12 cellular contexts compared by ENCODE assay signal in genomic region chr3:129624347-129625070, GRCh38. TPM values are rescaled to one million over a fixed set of nuclear protein-coding genes. Genes with fewer than 3 reads are reported as not detected.
DNase-seq lines count a peak whose midpoint lies in the region; ATAC-seq, FAIRE-seq and TF ChIP-seq lines count a peak whose summit lies in the region.
"Had no signal": no experiment of that assay in that cellular context is flagged by ENCODE, and none has a peak within 500 bp of the region (broad histone marks: within the 10 kb centered on the region; RNA-seq: fewer than 3 reads in every experiment).

No MANE protein-coding gene starts in this region.

- H4K20me1 ChIP-seq in astrocyte (ENCODE audit: insufficient read depth, low read length), result no peaks in the 10 kb centered on the region

- no peak overlapping the region for H3K4me3 Mint-ChIP-seq in astrocyte (ENCODE audit: unreplicated experiment)

- H3K4me1 ChIP-seq in astrocyte (ENCODE audit: insufficient read depth, low read length) (peaks cover 43% of the 10 kb centered on the region), left lung (peaks cover 49 to 86% of the 10 kb centered on the region in 2 donors), tibial artery (peaks cover 0 to 73% (median 48%) of the 10 kb centered on the region in 4 donors)

- no peak for FAIRE-seq in astrocyte (lab: Jason Lieb, UNC)

- H2AFZ ChIP-seq in astrocyte (ENCODE audit: low read depth, low read length), result no peak overlapping the region
- H2AFZ ChIP-seq: parathyroid adenoma had no signal

- H3K4me2 ChIP-seq in astrocyte (ENCODE audit: low read length), result no peak overlapping the region

- H3K36me3 Mint-ChIP-seq in astrocyte (ENCODE audit: low read depth, unreplicated experiment), result no peaks in the 10 kb centered on the region

- H3K9me3 Mint-ChIP-seq in astrocyte (ENCODE audit: unreplicated experiment), result no peaks in the 10 kb centered on the region
- H3K9me3 Mint-ChIP-seq: activated T-cell treated with anti-CD3 and anti-CD28 coated beads, Interleukin-2, amount 50 U/mL, for 4 hours had no signal

- ATAC-seq in left lung, result no peak
- ATAC-seq: activated T-cell treated with anti-CD3 and anti-CD28 coated beads, Interleukin-2, amount 50 U/mL, for 4 hours had no signal

- intact Hi-C loops in left lung (cut with DNase I) (no loop called here), tibial artery (cut with DNase I; ENCODE audit: low total_unique reads) (loop anchor here (5.0 kb wide), 1 partner anchor 132 kb away; no protein-coding TSS in a partner anchor)

- H3K36me3 ChIP-seq in astrocyte (ENCODE audit: insufficient read depth, low read length), result no peaks in the 10 kb centered on the region
- no peaks in the 10 kb centered on the region for H3K36me3 ChIP-seq in left lung
- no peaks in the 10 kb centered on the region for H3K36me3 ChIP-seq in tibial artery

- no peaks in the 10 kb centered on the region for H3K27me3 Mint-ChIP-seq in astrocyte (ENCODE audit: low read depth, unreplicated experiment)

- H3K27me3 ChIP-seq in astrocyte (ENCODE audit: insufficient read depth, low read length) (no peaks in the 10 kb centered on the region), left lung (no peaks in the 10 kb centered on the region), tibial artery (no peaks in the 10 kb centered on the region)

- H3K27ac ChIP-seq in astrocyte (ENCODE audit: low read depth, low read length) (no peak overlapping the region), left lung (peak overlapping the region; percentile 97 to 98), tibial artery (peak overlapping the region; percentile 96 to 98)

- H3K4me3 ChIP-seq in astrocyte (ENCODE audit: insufficient read depth, low read depth, low read length) (no peak overlapping the region), left lung (no peak overlapping the region), tibial artery (no peak overlapping the region)

- H3K9me3 ChIP-seq in astrocyte (ENCODE audit: insufficient read depth, low read depth, low read length), result no peaks in the 10 kb centered on the region
- H3K9me3 ChIP-seq in left lung, result no peaks in the 10 kb centered on the region
- no peaks in the 10 kb centered on the region for H3K9me3 ChIP-seq in tibial artery

- no peaks in the 10 kb centered on the region for H3K79me2 ChIP-seq in astrocyte (ENCODE audit: insufficient read depth, low read length)
- H3K79me2 ChIP-seq: parathyroid adenoma had no signal

- TF ChIP-seq CTCF in astrocyte (IDR thresholded peaks at IDR 0.05; ENCODE audit: insufficient read depth, low read depth, low read length), result no peak
- TF ChIP-seq CTCF in left lung (IDR thresholded peaks at IDR 0.05), result no peak
- no peak for TF ChIP-seq CTCF in tibial artery (IDR thresholded peaks at IDR 0.05)

- H3K9ac ChIP-seq in astrocyte (ENCODE audit: low read length), result no peak overlapping the region
- H3K9ac ChIP-seq: parathyroid adenoma had no signal

- peak; percentile 19 for DNase-seq in SKM-1 treated with dmso at 0.1 percent for 144 hours (lab: John Stamatoyannopoulos, UW; ENCODE audit: unreplicated experiment)
- no peak for DNase-seq in SKM-1 (lab: John Stamatoyannopoulos, UW; ENCODE audit: unreplicated experiment)
- DNase-seq in astrocyte (ENCODE audit: low read depth), result no peak
- peak; percentile 60 to 73 for DNase-seq in left lung
- DNase-seq in tibial artery, result peak in 1 of 2 donors; percentile 70
- no peak for DNase-seq in globus pallidus (ENCODE audit: low spot score)
- DNase-seq in NOMO-1 (lab: John Stamatoyannopoulos, UW; ENCODE audit: unreplicated experiment in 2 of 2), result no peak
- DNase-seq in NCI-H1092 treated with DMSO at 0.1 percent for 48 hours (lab: John Stamatoyannopoulos, UW), result no peak
- DNase-seq: activated T-cell treated with anti-CD3 and anti-CD28 coated beads, Interleukin-2, amount 50 U/mL, for 4 hours; NCI-H345; T-helper 9 cell had no signal

- peaks cover 31% of the 10 kb centered on the region for H3K4me1 Mint-ChIP-seq in astrocyte (ENCODE audit: low read depth, unreplicated experiment)

- H3K27ac Mint-ChIP-seq in astrocyte (ENCODE audit: unreplicated experiment), result peak overlapping the region; percentile 69

RNA-seq across cellular contexts. Expression of gene PLXND1, which starts 18.0 kb away (rescaled TPM):
- total RNA-seq in astrocyte (184 and 188 TPM in 2 replicates), left lung (100 to 1,000 TPM; 198 to 259 TPM)

Comparison
In these comparisons a context has a peak if more than half of its experiments do, and no peak if none do; other contexts are left out.
1. DNase-seq: peak in SKM-1 treated with dmso at 0.1 percent for 144 hours (single experiment) and left lung (2 of 2); none in SKM-1 (single experiment), astrocyte (single experiment), globus pallidus (single experiment), NOMO-1 (0 of 2) and NCI-H1092 treated with DMSO at 0.1 percent for 48 hours (single experiment).